ENCODE assay signal across 8 cellular contexts in genomic region chr2:43396344-43396743, GRCh38.
DNase-seq lines count a peak whose midpoint lies in the region; ATAC-seq and TF ChIP-seq lines count a peak whose summit lies in the region.
"Not testable (repeated sequence)": the region's sequence is repeated elsewhere in the genome, so short reads cannot be mapped to it uniquely, and the experiment has no call there.

No MANE protein-coding gene starts in this region.

- H3T11ph ChIP-seq in H9 (ENCODE audit: low read length): not testable (repeated sequence)

- dilution Hi-C loops in IMR-90 (cut with HindIII; ENCODE audit: low sequenced_read_pairs, unreplicated experiment): not testable (repeated sequence)

- H3K36me3 Mint-ChIP-seq in H9 (ENCODE audit: insufficient read depth in 1 of 3, low read depth in 3 of 3): not testable (repeated sequence)
- peaks cover 16% of the 10 kb centered on the region for H3K36me3 Mint-ChIP-seq in chondrocyte (ENCODE audit: low read depth)

- not testable (repeated sequence) for ATAC-seq in IMR-90 (ENCODE audit: low read depth); thoracic aorta (ENCODE audit: insufficient number of reproducible peaks, low FRiP score, low read depth)

- not testable (repeated sequence) for H3K56ac ChIP-seq in H9 (ENCODE audit: insufficient read length, low read depth, low read length); IMR-90 (ENCODE audit: extremely low read depth, insufficient read depth, low read length)

- BruUV-seq in IMR-90 (replicated peaks; lab: Mats Ljungman, UMichigan): not testable (repeated sequence)

- H3K4me1 ChIP-seq in H9 (ENCODE audit: insufficient read depth, low read length): not testable (repeated sequence)
- peaks cover 21% of the 10 kb centered on the region for H3K4me1 ChIP-seq in IMR-90 (ENCODE audit: control insufficient read depth, insufficient read depth, low read length)
- H3K4me1 ChIP-seq in thoracic aorta (ENCODE audit: control insufficient read depth in 1 of 2, low read depth in 2 of 2): peaks cover 28 to 61% of the 10 kb centered on the region in 2 donors

- H2BK5ac ChIP-seq in H9 (ENCODE audit: insufficient read length, low read length); IMR-90 (ENCODE audit: low read depth, low read length, poor library complexity, severe bottlenecking): not testable (repeated sequence)

- H3K4me3 Mint-ChIP-seq in H9; chondrocyte (ENCODE audit: unreplicated experiment): not testable (repeated sequence)

- not testable (repeated sequence) for H3K14ac ChIP-seq in H9 (ENCODE audit: insufficient read depth, low read length)
- peak overlapping the region; percentile 15; the same call in 1 of the 2 replicates for H3K14ac ChIP-seq in IMR-90 (replicated peaks; ENCODE audit: low read depth, low read length)

- not testable (repeated sequence) for H3K9ac ChIP-seq in H9 (ENCODE audit: extremely low read depth, insufficient read length, low read length); IMR-90 (ENCODE audit: low read depth, low read length)

- H3K23ac ChIP-seq in H9 (ENCODE audit: insufficient read length, low read depth, low read length); IMR-90 (ENCODE audit: low read depth, low read length): not testable (repeated sequence)

- not testable (repeated sequence) for H3K9me1 ChIP-seq in IMR-90 (ENCODE audit: insufficient read depth, low read length)

- TF ChIP-seq CTCF in H9 (conservative IDR thresholded peaks at IDR 0.05); IMR-90 (conservative IDR thresholded peaks at IDR 0.05; ENCODE audit: low read depth, low read length); chondrocyte (IDR thresholded peaks at IDR 0.05); foreskin fibroblast (IDR thresholded peaks at IDR 0.05; ENCODE audit: low read depth, low read length); thoracic aorta (IDR thresholded peaks at IDR 0.05): not testable (repeated sequence)

- H2BK120ac ChIP-seq in H9 (ENCODE audit: low read depth, low read length, poor library complexity, severe bottlenecking): not testable (repeated sequence)
- H2BK120ac ChIP-seq in IMR-90 (ENCODE audit: low read depth, low read length): 0 out of 2 replicates have a peak overlapping the region, but pooled peaks have one; percentile 0

- CTCF ChIA-PET in IMR-90 (lab: Yijun Ruan, JAX): not testable (repeated sequence)

- not testable (repeated sequence) for H3K27ac ChIP-seq in H9 (ENCODE audit: insufficient read length, low read depth, low read length)
- H3K27ac ChIP-seq in IMR-90 (ENCODE audit: insufficient read depth, low read length) (peak overlapping the region; percentile 3; the same call in 1 of the 2 replicates), thoracic aorta (peak overlapping the region; percentile 36 to 40)

- not testable (repeated sequence) for H4K8ac ChIP-seq in H9 (replicated peaks; ENCODE audit: insufficient read length, low read depth, low read length); IMR-90 (ENCODE audit: low read depth in 2 of 2, low read length in 2 of 2)

- not testable (repeated sequence) for TF ChIP-seq POLR2A in IMR-90 (IDR thresholded peaks at IDR 0.05; ENCODE audit: low read depth, low read length)

- not testable (repeated sequence) for H2BK15ac ChIP-seq in H9 (ENCODE audit: low read depth, low read length); IMR-90 (ENCODE audit: low read depth, low read length)

- not testable (repeated sequence) for H3K27me3 ChIP-seq in H9 (ENCODE audit: insufficient read depth, low read length); IMR-90 (ENCODE audit: control insufficient read depth, insufficient read depth, low read length); thoracic aorta (replicated peaks; ENCODE audit: insufficient read depth)

- DNase-seq in EH (ENCODE audit: low read depth): peak; percentile 51
- DNase-seq in H9; chondrocyte (ENCODE audit: low spot score); thoracic aorta (ENCODE audit: low spot score): not testable (repeated sequence)
- DNase-seq in IMR-90: peak; percentile 61
- DNase-seq in MV-4-11 (lab: John Stamatoyannopoulos, UW): peak; percentile 68
- DNase-seq in amniotic epithelial cell (ENCODE audit: low read depth): peak; percentile 53
- DNase-seq in foreskin fibroblast: peak; percentile 48 to 62

- H3K4me1 Mint-ChIP-seq in H9: not testable (repeated sequence)
- peaks cover 65% of the 10 kb centered on the region for H3K4me1 Mint-ChIP-seq in chondrocyte (ENCODE audit: low read depth)

- H3K4ac ChIP-seq in H9 (ENCODE audit: low read depth, low read length): not testable (repeated sequence)
- peak overlapping the region; percentile 24; the same call in 1 of the 2 replicates for H3K4ac ChIP-seq in IMR-90 (ENCODE audit: low read depth, low read length)

- not testable (repeated sequence) for H3K4me3 ChIP-seq in IMR-90 (ENCODE audit: insufficient read depth, low read depth, low read length); foreskin fibroblast (ENCODE audit: low read depth in 1 of 2, low read length in 2 of 2); thoracic aorta

- not testable (repeated sequence) for H3K4me2 ChIP-seq in H9 (ENCODE audit: insufficient read depth, insufficient read length, low read length); IMR-90 (ENCODE audit: low read depth, low read length)

- H2AK9ac ChIP-seq in IMR-90 (replicated peaks; ENCODE audit: low read depth, low read length, poor library complexity): not testable (repeated sequence)

- not testable (repeated sequence) for H2BK12ac ChIP-seq in H9 (ENCODE audit: insufficient read length, low read depth, low read length)

- H4K20me1 ChIP-seq in H9 (ENCODE audit: control insufficient read depth, insufficient read depth, insufficient read length); IMR-90 (ENCODE audit: insufficient read depth, low read length): not testable (repeated sequence)

- H2AK5ac ChIP-seq in H9 (ENCODE audit: insufficient read length, low read length): not testable (repeated sequence)
- H2AK5ac ChIP-seq in IMR-90 (ENCODE audit: low read depth, low read length): peak overlapping the region; percentile 54; the same call in 1 of the 2 replicates

- in situ Hi-C loops in IMR-90 (cut with MboI; ENCODE audit: low sequenced_read_pairs): not testable (repeated sequence)

- POLR2A ChIA-PET in IMR-90 (lab: Charles Lee; ENCODE audit: unreplicated experiment): not testable (repeated sequence)

- H3K79me2 ChIP-seq in H9 (ENCODE audit: insufficient read depth, low read length): not testable (repeated sequence)

- not testable (repeated sequence) for H3K18ac ChIP-seq in H9 (ENCODE audit: insufficient read length, low read depth, low read length)
- peak overlapping the region; percentile 88 for H3K18ac ChIP-seq in IMR-90 (ENCODE audit: low read depth, low read length)

- H3K23me2 ChIP-seq in H9 (ENCODE audit: insufficient read length, low read depth, low read length, poor library complexity, severe bottlenecking): not testable (repeated sequence)

- not testable (repeated sequence) for H2AFZ ChIP-seq in H9 (ENCODE audit: low read length); IMR-90 (replicated peaks; ENCODE audit: low read length, poor library complexity)

- H3K9me3 Mint-ChIP-seq in H9; chondrocyte (ENCODE audit: low read depth): not testable (repeated sequence)

- H3K79me1 ChIP-seq in H9 (ENCODE audit: insufficient read depth, low read depth, low read length, poor library complexity, severe bottlenecking); IMR-90 (ENCODE audit: low read depth in 1 of 2, low read length in 2 of 2): not testable (repeated sequence)

- H3K27ac Mint-ChIP-seq in H9 (peak overlapping the region in 2 of 3 experiments; percentile 41 to 74; a peak in 2 of 7 replicates), chondrocyte (ENCODE audit: unreplicated experiment) (peak overlapping the region; percentile 45)

- not testable (repeated sequence) for H3K9me3 ChIP-seq in H9 (ENCODE audit: control insufficient read depth, low read depth, low read length); IMR-90 (ENCODE audit: control insufficient read depth, insufficient read depth, low read length); thoracic aorta

- not testable (repeated sequence) for H3K36me3 ChIP-seq in IMR-90 (ENCODE audit: control insufficient read depth, insufficient read depth, low read length); thoracic aorta

- TF ChIP-seq RAD21 in IMR-90 (IDR thresholded peaks at IDR 0.05; ENCODE audit: low read length): not testable (repeated sequence)

- not testable (repeated sequence) for H4K5ac ChIP-seq in H9 (ENCODE audit: insufficient read length, low read depth, low read length)
- peak overlapping the region; percentile 64 for H4K5ac ChIP-seq in IMR-90 (ENCODE audit: low read depth, low read length)

- not testable (repeated sequence) for H2BK20ac ChIP-seq in H9 (ENCODE audit: low read depth, low read length, poor library complexity, severe bottlenecking)
- 0 out of 2 replicates have a peak overlapping the region, but pooled peaks have one; percentile 59 for H2BK20ac ChIP-seq in IMR-90 (ENCODE audit: low read depth, low read length)

- intact Hi-C loops in IMR-90 (cut with micrococcal nuclease): loop anchor here (5.0 kb wide), 1 partner anchor 39 kb away; no protein-coding TSS in a partner anchor

- no CpG with 5 or more reads among the region's 8 CpGs for WGBS in H9 (ENCODE audit: extremely low coverage, insufficient read length, low lambda C conversion rate)
- WGBS in IMR-90 (ENCODE audit: extremely low coverage in 2 of 2, insufficient read length in 1 of 2), 2 experiments: no CpG with 5 or more reads among the region's 8 CpGs

- not testable (repeated sequence) for H3K27me3 Mint-ChIP-seq in H9 (ENCODE audit: low read depth); chondrocyte (ENCODE audit: low read depth)

- H4K91ac ChIP-seq in H9 (ENCODE audit: insufficient read length, low read depth, low read length): not testable (repeated sequence)
- peak overlapping the region; percentile 24; the same call in 1 of the 2 replicates for H4K91ac ChIP-seq in IMR-90 (ENCODE audit: insufficient read depth, low read depth, low read length)
